Comparison of ENCODE assay signal across 8 cellular contexts in the genomic region with DNA sequence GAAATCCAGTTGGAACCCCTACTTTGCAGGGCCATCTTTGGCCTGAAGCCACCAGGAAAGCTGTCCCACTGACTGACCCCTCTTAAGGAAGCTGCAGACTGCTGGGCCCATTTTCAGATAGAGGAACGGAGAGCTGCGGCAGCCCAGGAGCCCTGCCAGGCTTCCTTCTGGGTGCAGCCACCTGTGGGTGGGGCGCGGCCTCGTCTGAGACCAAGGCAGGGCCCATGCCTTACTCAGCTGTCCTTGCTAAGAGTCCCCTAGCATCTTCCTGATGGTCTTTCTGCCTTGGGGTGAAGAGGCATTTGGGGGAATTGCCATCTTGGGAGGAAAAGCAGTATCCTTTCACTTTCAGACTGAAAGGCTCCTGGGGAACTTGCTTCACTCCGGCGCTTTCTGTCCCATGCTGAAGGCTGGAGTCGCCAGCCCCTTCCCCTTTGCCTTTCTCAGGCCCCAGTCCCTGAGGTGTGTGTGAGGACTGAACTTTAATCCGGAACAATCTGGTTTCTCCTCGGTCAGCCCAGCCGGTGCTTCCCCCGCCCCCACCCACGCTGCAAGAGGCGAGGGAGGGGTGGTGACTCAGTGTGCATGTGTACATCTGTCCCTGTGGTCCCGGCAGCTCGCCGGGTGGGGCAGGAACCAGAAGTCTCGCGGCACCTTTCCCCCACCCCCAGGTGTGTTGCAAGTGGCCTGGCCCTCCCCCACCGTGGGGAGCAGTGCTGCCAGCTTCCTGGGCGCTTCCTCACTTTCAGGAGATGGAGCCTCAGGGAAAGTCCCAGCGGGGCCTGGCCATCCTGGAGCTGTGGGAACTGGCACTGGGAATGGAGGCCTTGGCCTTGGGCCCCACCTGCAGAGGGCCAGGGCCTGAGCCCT. TPM values are rescaled to one million over a fixed set of nuclear protein-coding genes. Genes with fewer than 3 reads are reported as not detected.
DNase-seq lines count a peak whose midpoint lies in the region; ATAC-seq and TF ChIP-seq lines count a peak whose summit lies in the region.

No MANE protein-coding gene starts in this region.

- no peaks in the 10 kb centered on the region for H3K27me3 Mint-ChIP-seq in chondrocyte (ENCODE audit: low read depth)

- H3K27ac Mint-ChIP-seq in chondrocyte (ENCODE audit: unreplicated experiment): peak overlapping the region; percentile 97

- H2BK120ac ChIP-seq in mesenchymal stem cell (ENCODE audit: low read depth, low read length): peak overlapping the region; percentile 98

- DNase-seq in AML-193 (lab: John Stamatoyannopoulos, UW): peak; percentile 82 to 89
- DNase-seq in M059J (ENCODE audit: low read depth): peak; percentile 94
- DNase-seq in activated CD4-positive, CD25-positive, alpha-beta regulatory T cell treated with anti-CD3 and anti-CD28 coated beads, Interleukin-2, amount 50 U/mL, for 72 hours: peak; percentile 85
- DNase-seq in chondrocyte (ENCODE audit: low spot score): no peak
- peak; percentile 88 for DNase-seq in mesenchymal stem cell
- DNase-seq in stimulated activated CD8-positive, alpha-beta memory T cell treated with anti-CD3 and anti-CD28 coated beads, Interleukin-2, amount 100 ng/mL, for 48 hours (ENCODE audit: low read depth in 2 of 2): peak; percentile 85 to 86

- no peaks in the 10 kb centered on the region for H3K27me3 ChIP-seq in mesenchymal stem cell (ENCODE audit: control insufficient read depth in 1 of 2, insufficient read depth in 1 of 2, low read length in 2 of 2)

- H3K36me3 Mint-ChIP-seq in chondrocyte (ENCODE audit: low read depth): peaks cover 18% of the 10 kb centered on the region

- peak overlapping the region in 1 of 2 experiments; percentile 89 for H3K14ac ChIP-seq in mesenchymal stem cell (ENCODE audit: low read length in 2 of 2)

- peaks cover 24% of the 10 kb centered on the region for H3K79me1 ChIP-seq in mesenchymal stem cell (replicated peaks; ENCODE audit: low read length, poor library complexity, severe bottlenecking)

- H3K4me1 Mint-ChIP-seq in chondrocyte (ENCODE audit: low read depth): peaks cover 59% of the 10 kb centered on the region

- peak overlapping the region; percentile 28 to 79 for H3K4me3 ChIP-seq in mesenchymal stem cell (ENCODE audit: insufficient read depth in 1 of 2, low read depth in 1 of 2, low read length in 2 of 2)

- H2AK5ac ChIP-seq in mesenchymal stem cell (ENCODE audit: low read length, severe bottlenecking): peak overlapping the region; percentile 84

- H3K4ac ChIP-seq in mesenchymal stem cell (ENCODE audit: low read depth in 1 of 2, low read length in 2 of 2): peak overlapping the region; percentile 76 to 96

- no peaks in the 10 kb centered on the region for H3K9me3 ChIP-seq in mesenchymal stem cell (ENCODE audit: control insufficient read depth, low read length)

- H3K4me2 ChIP-seq in mesenchymal stem cell (ENCODE audit: low read length, poor library complexity, severe bottlenecking): peak overlapping the region; percentile 52

- H3K9ac ChIP-seq in mesenchymal stem cell (ENCODE audit: low read length): peak overlapping the region; percentile 97

- 38% methylated on average over 22 of the region's 22 CpGs for WGBS in mesenchymal stem cell

- peaks cover 71 to 74% of the 10 kb centered on the region in 2 experiments for H3K36me3 ChIP-seq in mesenchymal stem cell (ENCODE audit: control insufficient read depth in 1 of 2, insufficient read depth in 2 of 2, low read depth in 1 of 2, low read length in 2 of 2)

- peak overlapping the region; percentile 82 for H2BK15ac ChIP-seq in mesenchymal stem cell (ENCODE audit: low read depth, poor library complexity, severe bottlenecking)

- peak overlapping the region; percentile 87 for H4K8ac ChIP-seq in mesenchymal stem cell (ENCODE audit: low read length)

- no peak overlapping the region for H2AFZ ChIP-seq in mesenchymal stem cell (ENCODE audit: low read depth, low read length)

- H4K91ac ChIP-seq in mesenchymal stem cell (ENCODE audit: low read length): peak overlapping the region; percentile 98

- peak overlapping the region; percentile 80 to 97 for H2BK12ac ChIP-seq in mesenchymal stem cell (ENCODE audit: low read length in 2 of 2)

- H3K9me3 Mint-ChIP-seq in chondrocyte (ENCODE audit: low read depth): no peaks in the 10 kb centered on the region

- peak overlapping the region; percentile 86 to 91 for H3K18ac ChIP-seq in mesenchymal stem cell (ENCODE audit: low read depth in 1 of 2, low read length in 2 of 2)

- peak overlapping the region; percentile 11 for H2BK5ac ChIP-seq in mesenchymal stem cell (ENCODE audit: low read depth, low read length, poor library complexity, severe bottlenecking)

- ATAC-seq in GM19452 (IDR thresholded peaks at IDR 0.05; ENCODE audit: unreplicated experiment) (peak; percentile 41), GM18870 (IDR thresholded peaks at IDR 0.05; ENCODE audit: unreplicated experiment) (no peak)

- H3K4me3 Mint-ChIP-seq in chondrocyte (ENCODE audit: unreplicated experiment): peak overlapping the region; percentile 71

- peak overlapping the region in 1 of 2 experiments; percentile 16 for H3K23ac ChIP-seq in mesenchymal stem cell (ENCODE audit: low read length in 2 of 2)

- peaks cover 54% of the 10 kb centered on the region for H3K4me1 ChIP-seq in mesenchymal stem cell (ENCODE audit: control insufficient read depth, insufficient read depth, low read depth, low read length)

- TF ChIP-seq CTCF in chondrocyte (IDR thresholded peaks at IDR 0.05): peak; percentile 9

- peak overlapping the region; percentile 62 for H3K27ac ChIP-seq in mesenchymal stem cell (ENCODE audit: low read length, poor library complexity, severe bottlenecking)

RNA-seq across cellular contexts. Expression of a gene that starts 5.1 kb away (rescaled TPM):
- total RNA-seq in M059J (2014; rRNA removed; shearing (Covaris generic)): 4.5 and 8.6 TPM in 2 replicates
- 5.9 to 7.5 TPM (median 6.9 TPM) in 3 replicates for total RNA-seq in chondrocyte
- 11.2 TPM for polyA plus RNA-seq in mesenchymal stem cell (2013, experiment 1 of 2)
- 11.4 TPM for polyA plus RNA-seq in mesenchymal stem cell (2013, experiment 2 of 2)

RNA-seq across cellular contexts. Expression of a gene that starts 35.1 kb away (rescaled TPM):
- total RNA-seq in M059J (2014; rRNA removed; shearing (Covaris generic)): 112 and 148 TPM in 2 replicates
- total RNA-seq in chondrocyte: 47.4 to 52.8 TPM (median 48.7 TPM) in 3 replicates
- polyA plus RNA-seq in mesenchymal stem cell (2013, experiment 1 of 2): 51.7 TPM
- polyA plus RNA-seq in mesenchymal stem cell (2013, experiment 2 of 2): 53.1 TPM
